1 cellular context compared by ENCODE assay signal in genomic region chr10:74293686-74294365, GRCh38.
TF ChIP-seq lines count a peak whose summit lies in the region.

No MANE protein-coding gene starts in this region.

TF ChIP-seq in HEK293, 187 proteins besides CTCF, POLR2A, EP300 and RAD21 (continued from another document):
- TF ChIP-seq, protein P1, sequence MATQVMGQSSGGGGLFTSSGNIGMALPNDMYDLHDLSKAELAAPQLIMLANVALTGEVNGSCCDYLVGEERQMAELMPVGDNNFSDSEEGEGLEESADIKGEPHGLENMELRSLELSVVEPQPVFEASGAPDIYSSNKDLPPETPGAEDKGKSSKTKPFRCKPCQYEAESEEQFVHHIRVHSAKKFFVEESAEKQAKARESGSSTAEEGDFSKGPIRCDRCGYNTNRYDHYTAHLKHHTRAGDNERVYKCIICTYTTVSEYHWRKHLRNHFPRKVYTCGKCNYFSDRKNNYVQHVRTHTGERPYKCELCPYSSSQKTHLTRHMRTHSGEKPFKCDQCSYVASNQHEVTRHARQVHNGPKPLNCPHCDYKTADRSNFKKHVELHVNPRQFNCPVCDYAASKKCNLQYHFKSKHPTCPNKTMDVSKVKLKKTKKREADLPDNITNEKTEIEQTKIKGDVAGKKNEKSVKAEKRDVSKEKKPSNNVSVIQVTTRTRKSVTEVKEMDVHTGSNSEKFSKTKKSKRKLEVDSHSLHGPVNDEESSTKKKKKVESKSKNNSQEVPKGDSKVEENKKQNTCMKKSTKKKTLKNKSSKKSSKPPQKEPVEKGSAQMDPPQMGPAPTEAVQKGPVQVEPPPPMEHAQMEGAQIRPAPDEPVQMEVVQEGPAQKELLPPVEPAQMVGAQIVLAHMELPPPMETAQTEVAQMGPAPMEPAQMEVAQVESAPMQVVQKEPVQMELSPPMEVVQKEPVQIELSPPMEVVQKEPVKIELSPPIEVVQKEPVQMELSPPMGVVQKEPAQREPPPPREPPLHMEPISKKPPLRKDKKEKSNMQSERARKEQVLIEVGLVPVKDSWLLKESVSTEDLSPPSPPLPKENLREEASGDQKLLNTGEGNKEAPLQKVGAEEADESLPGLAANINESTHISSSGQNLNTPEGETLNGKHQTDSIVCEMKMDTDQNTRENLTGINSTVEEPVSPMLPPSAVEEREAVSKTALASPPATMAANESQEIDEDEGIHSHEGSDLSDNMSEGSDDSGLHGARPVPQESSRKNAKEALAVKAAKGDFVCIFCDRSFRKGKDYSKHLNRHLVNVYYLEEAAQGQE (tag by site-specific recombination; IDR thresholded peaks at IDR 0.05) = no peak
- TF ChIP-seq ZNF423 (tag by site-specific recombination; IDR thresholded peaks at IDR 0.05) = no peak
- TF ChIP-seq ZNF350 (tag by site-specific recombination; IDR thresholded peaks at IDR 0.05) = no peak
- TF ChIP-seq WT1 (tag by site-specific recombination; IDR thresholded peaks at IDR 0.05) = peak; percentile 64; the same call in 1 of the 2 replicates
- TF ChIP-seq ZNF473 (tag by site-specific recombination; IDR thresholded peaks at IDR 0.05) = no peak
- TF ChIP-seq ZNF707 (tag by site-specific recombination; IDR thresholded peaks at IDR 0.05) = no peak
- TF ChIP-seq, protein P2, sequence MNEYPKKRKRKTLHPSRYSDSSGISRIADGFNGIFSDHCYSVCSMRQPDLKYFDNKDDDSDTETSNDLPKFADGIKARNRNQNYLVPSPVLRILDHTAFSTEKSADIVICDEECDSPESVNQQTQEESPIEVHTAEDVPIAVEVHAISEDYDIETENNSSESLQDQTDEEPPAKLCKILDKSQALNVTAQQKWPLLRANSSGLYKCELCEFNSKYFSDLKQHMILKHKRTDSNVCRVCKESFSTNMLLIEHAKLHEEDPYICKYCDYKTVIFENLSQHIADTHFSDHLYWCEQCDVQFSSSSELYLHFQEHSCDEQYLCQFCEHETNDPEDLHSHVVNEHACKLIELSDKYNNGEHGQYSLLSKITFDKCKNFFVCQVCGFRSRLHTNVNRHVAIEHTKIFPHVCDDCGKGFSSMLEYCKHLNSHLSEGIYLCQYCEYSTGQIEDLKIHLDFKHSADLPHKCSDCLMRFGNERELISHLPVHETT (tag by site-specific recombination; IDR thresholded peaks at IDR 0.05) = no peak
- no peak for TF ChIP-seq ZBTB21 (tag by site-specific recombination; IDR thresholded peaks at IDR 0.05)
- no peak for TF ChIP-seq ZNF560 (tag by site-specific recombination; IDR thresholded peaks at IDR 0.05; ENCODE audit: borderline replicate concordance)
- TF ChIP-seq, protein P3, sequence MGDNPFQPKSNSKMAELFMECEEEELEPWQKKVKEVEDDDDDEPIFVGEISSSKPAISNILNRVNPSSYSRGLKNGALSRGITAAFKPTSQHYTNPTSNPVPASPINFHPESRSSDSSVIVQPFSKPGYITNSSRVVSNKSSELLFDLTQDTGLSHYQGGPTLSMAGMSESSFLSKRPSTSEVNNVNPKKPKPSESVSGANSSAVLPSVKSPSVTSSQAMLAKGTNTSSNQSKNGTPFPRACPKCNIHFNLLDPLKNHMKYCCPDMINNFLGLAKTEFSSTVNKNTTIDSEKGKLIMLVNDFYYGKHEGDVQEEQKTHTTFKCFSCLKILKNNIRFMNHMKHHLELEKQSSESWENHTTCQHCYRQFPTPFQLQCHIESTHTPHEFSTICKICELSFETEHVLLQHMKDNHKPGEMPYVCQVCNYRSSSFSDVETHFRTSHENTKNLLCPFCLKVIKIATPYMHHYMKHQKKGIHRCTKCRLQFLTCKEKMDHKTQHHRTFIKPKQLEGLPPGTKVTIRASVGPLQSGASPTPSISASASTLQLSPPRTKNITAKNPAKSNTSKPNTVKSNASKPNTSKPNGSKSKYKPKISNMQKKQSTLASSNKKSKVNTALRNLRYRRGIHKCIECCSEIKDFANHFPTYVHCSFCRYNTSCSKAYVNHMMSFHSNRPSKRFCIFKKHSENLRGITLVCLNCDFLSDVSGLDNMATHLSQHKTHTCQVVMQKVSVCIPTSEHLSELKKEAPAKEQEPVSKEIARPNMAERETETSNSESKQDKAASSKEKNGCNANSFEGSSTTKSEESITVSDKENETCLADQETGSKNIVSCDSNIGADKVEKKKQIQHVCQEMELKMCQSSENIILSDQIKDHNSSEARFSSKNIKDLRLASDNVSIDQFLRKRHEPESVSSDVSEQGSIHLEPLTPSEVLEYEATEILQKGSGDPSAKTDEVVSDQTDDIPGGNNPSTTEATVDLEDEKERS (tag by site-specific recombination; IDR thresholded peaks at IDR 0.05) = no peak
- TF ChIP-seq ZNF169 (tag by site-specific recombination; IDR thresholded peaks at IDR 0.05) = no peak
- TF ChIP-seq ZNF449 (tag by site-specific recombination; IDR thresholded peaks at IDR 0.05) = no peak
- TF ChIP-seq HOXA7 (CRISPR knock-in tag; IDR thresholded peaks at IDR 0.05; ENCODE audit: borderline replicate concordance) = no peak
- TF ChIP-seq FEZF1 (tag by site-specific recombination; IDR thresholded peaks at IDR 0.05) = peak; percentile 64
- no peak for TF ChIP-seq OVOL3 (tag by site-specific recombination; IDR thresholded peaks at IDR 0.05)
- TF ChIP-seq SP7 (tag by site-specific recombination; IDR thresholded peaks at IDR 0.05) = peak; percentile 35; the same call in 1 of the 2 replicates
- TF ChIP-seq ZNF140 (tag by site-specific recombination; IDR thresholded peaks at IDR 0.05) = no peak
- TF ChIP-seq ZNF202 (tag by site-specific recombination; IDR thresholded peaks at IDR 0.05; ENCODE audit: borderline replicate concordance) = no peak
- TF ChIP-seq ZNF510 (tag by site-specific recombination; IDR thresholded peaks at IDR 0.05; ENCODE audit: insufficient replicate concordance) = no peak
- TF ChIP-seq, protein P4, sequence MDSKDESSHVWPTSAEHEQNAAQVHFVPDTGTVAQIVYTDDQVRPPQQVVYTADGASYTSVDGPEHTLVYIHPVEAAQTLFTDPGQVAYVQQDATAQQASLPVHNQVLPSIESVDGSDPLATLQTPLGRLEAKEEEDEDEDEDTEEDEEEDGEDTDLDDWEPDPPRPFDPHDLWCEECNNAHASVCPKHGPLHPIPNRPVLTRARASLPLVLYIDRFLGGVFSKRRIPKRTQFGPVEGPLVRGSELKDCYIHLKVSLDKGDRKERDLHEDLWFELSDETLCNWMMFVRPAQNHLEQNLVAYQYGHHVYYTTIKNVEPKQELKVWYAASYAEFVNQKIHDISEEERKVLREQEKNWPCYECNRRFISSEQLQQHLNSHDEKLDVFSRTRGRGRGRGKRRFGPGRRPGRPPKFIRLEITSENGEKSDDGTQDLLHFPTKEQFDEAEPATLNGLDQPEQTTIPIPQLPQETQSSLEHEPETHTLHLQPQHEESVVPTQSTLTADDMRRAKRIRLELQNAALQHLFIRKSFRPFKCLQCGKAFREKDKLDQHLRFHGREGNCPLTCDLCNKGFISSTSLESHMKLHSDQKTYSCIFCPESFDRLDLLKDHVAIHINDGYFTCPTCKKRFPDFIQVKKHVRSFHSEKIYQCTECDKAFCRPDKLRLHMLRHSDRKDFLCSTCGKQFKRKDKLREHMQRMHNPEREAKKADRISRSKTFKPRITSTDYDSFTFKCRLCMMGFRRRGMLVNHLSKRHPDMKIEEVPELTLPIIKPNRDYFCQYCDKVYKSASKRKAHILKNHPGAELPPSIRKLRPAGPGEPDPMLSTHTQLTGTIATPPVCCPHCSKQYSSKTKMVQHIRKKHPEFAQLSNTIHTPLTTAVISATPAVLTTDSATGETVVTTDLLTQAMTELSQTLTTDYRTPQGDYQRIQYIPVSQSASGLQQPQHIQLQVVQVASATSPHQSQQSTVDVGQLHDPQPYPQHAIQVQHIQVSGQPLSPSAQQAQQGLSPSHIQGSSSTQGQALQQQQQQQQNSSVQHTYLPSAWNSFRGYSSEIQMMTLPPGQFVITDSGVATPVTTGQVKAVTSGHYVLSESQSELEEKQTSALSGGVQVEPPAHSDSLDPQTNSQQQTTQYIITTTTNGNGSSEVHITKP (tag by site-specific recombination; IDR thresholded peaks at IDR 0.05) = peak; percentile 49; the same call in 1 of the 2 replicates
- TF ChIP-seq SCRT1 (tag by site-specific recombination; IDR thresholded peaks at IDR 0.05; ENCODE audit: borderline replicate concordance) = no peak
- no peak for TF ChIP-seq ZNF791 (tag by site-specific recombination; IDR thresholded peaks at IDR 0.05)
- TF ChIP-seq ZNF157 (tag by site-specific recombination; IDR thresholded peaks at IDR 0.05) = no peak
- no peak for TF ChIP-seq ZNF768 (tag by site-specific recombination; IDR thresholded peaks at IDR 0.05)
- no peak for TF ChIP-seq ZNF214 (tag by site-specific recombination; IDR thresholded peaks at IDR 0.05; ENCODE audit: borderline replicate concordance)
- no peak for TF ChIP-seq ZSCAN18 (tag by site-specific recombination; IDR thresholded peaks at IDR 0.05)
- TF ChIP-seq, protein P5, sequence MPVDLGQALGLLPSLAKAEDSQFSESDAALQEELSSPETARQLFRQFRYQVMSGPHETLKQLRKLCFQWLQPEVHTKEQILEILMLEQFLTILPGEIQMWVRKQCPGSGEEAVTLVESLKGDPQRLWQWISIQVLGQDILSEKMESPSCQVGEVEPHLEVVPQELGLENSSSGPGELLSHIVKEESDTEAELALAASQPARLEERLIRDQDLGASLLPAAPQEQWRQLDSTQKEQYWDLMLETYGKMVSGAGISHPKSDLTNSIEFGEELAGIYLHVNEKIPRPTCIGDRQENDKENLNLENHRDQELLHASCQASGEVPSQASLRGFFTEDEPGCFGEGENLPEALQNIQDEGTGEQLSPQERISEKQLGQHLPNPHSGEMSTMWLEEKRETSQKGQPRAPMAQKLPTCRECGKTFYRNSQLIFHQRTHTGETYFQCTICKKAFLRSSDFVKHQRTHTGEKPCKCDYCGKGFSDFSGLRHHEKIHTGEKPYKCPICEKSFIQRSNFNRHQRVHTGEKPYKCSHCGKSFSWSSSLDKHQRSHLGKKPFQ (tag by site-specific recombination; IDR thresholded peaks at IDR 0.05) = no peak
- TF ChIP-seq ZBTB8A (tag by site-specific recombination; IDR thresholded peaks at IDR 0.05) = 0 out of 2 replicates have a peak, but pooled peaks have one; percentile 14
- no peak for TF ChIP-seq ZBTB1 (tag by site-specific recombination; IDR thresholded peaks at IDR 0.05)
- no peak for TF ChIP-seq ZNF266 (tag by site-specific recombination; IDR thresholded peaks at IDR 0.05; ENCODE audit: low read depth)
- TF ChIP-seq ZNF624 (tag by site-specific recombination; IDR thresholded peaks at IDR 0.05) = no peak
- TF ChIP-seq, protein P6, sequence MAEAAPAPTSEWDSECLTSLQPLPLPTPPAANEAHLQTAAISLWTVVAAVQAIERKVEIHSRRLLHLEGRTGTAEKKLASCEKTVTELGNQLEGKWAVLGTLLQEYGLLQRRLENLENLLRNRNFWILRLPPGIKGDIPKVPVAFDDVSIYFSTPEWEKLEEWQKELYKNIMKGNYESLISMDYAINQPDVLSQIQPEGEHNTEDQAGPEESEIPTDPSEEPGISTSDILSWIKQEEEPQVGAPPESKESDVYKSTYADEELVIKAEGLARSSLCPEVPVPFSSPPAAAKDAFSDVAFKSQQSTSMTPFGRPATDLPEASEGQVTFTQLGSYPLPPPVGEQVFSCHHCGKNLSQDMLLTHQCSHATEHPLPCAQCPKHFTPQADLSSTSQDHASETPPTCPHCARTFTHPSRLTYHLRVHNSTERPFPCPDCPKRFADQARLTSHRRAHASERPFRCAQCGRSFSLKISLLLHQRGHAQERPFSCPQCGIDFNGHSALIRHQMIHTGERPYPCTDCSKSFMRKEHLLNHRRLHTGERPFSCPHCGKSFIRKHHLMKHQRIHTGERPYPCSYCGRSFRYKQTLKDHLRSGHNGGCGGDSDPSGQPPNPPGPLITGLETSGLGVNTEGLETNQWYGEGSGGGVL (tag by site-specific recombination; IDR thresholded peaks at IDR 0.05) = no peak
- no peak for TF ChIP-seq ZNF626 (tag by site-specific recombination; IDR thresholded peaks at IDR 0.05)
- TF ChIP-seq KLF7 (tag by site-specific recombination; IDR thresholded peaks at IDR 0.05; ENCODE audit: borderline replicate concordance) = no peak
- TF ChIP-seq SP3 (tag by site-specific recombination; IDR thresholded peaks at IDR 0.05) = no peak
- TF ChIP-seq PATZ1 (tag by site-specific recombination; IDR thresholded peaks at IDR 0.05) = peak; percentile 53
- TF ChIP-seq ZNF138 (tag by site-specific recombination; IDR thresholded peaks at IDR 0.05; ENCODE audit: borderline replicate concordance) = no peak
